ENCODE assay signal across 17 cellular contexts in the genomic region with DNA sequence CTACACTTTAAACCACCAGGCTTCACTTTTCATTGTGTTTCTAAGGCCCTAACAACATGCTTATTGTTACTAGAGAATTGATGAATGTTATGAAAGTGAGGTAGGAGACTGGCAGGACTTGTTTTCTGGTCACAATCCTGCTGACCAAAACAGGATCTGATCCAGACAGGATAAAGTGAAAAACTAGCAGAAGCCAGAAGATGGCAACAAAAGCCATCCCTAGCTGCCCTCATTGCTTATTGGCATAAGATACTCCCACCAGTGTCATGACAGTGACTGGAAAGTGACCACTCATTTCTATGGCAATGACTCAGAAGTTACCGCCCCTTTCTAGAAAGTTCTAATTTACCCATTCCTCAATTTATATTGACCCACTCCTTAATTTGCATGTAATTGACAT. TPM values are rescaled to one million over a fixed set of nuclear protein-coding genes. Genes with fewer than 3 reads are reported as not detected.
DNase-seq lines count a peak whose midpoint lies in the region; ATAC-seq, FAIRE-seq and TF ChIP-seq lines count a peak whose summit lies in the region.
"Had no signal": no experiment of that assay in that cellular context is flagged by ENCODE, and none has a peak within 500 bp of the region (broad histone marks: within the 10 kb centered on the region; RNA-seq: fewer than 3 reads in every experiment).

No MANE protein-coding gene starts in this region.

- H3K9me3 Mint-ChIP-seq in WTC11 = no peaks in the 10 kb centered on the region; the same call in 1 of the 2 replicates
- H3K9me3 Mint-ChIP-seq: IgD-negative memory B cell had no signal

- POLR2A ChIA-PET in HCT116 (lab: Charles Lee) (no interaction called here), WTC11 (lab: Charles Lee) (no interaction called here), HepG2 (lab: Yijun Ruan, JAX) (no interaction called here)

- TF ChIP-seq CTCF in HCT116 (IDR thresholded peaks at IDR 0.05 in 2 of 3, conservative IDR thresholded peaks at IDR 0.05 in 1 of 3; ENCODE audit: borderline replicate concordance in 1 of 3, insufficient read depth in 1 of 3, low read depth in 2 of 3, low read length in 2 of 3) (0 out of 6 replicates have a peak, but pooled peaks of 1 of the 3 experiments have one; percentile 12), WTC11 (IDR thresholded peaks at IDR 0.05) (no peak), HepG2 (CRISPR knock-in tag; IDR thresholded peaks at IDR 0.05) (peak; percentile 51), D721Med (IDR thresholded peaks at IDR 0.05; ENCODE audit: insufficient read depth, missing control alignments) (no peak), GM20000 (IDR thresholded peaks at IDR 0.05; ENCODE audit: extremely low read depth, missing control alignments) (no peak)

- H3K79me2 ChIP-seq in HCT116 (ENCODE audit: insufficient read depth, low read length) = no peaks in the 10 kb centered on the region
- no peaks in the 10 kb centered on the region for H3K79me2 ChIP-seq in HepG2 (ENCODE audit: insufficient read depth, low read length)

- peaks cover 12% of the 10 kb centered on the region for H3K4me1 Mint-ChIP-seq in WTC11

- no peak overlapping the region for H2AFZ ChIP-seq in HCT116 (ENCODE audit: low read depth, low read length, poor library complexity, severe bottlenecking)
- H2AFZ ChIP-seq in HepG2 (ENCODE audit: low read length) = no peak overlapping the region

- no peak overlapping the region for H3K27ac ChIP-seq in HCT116 (ENCODE audit: low read depth, low read length)
- no peak overlapping the region for H3K27ac ChIP-seq in HepG2 (ENCODE audit: extremely low read length, insufficient read depth, low read length)
- H3K27ac ChIP-seq: A549 had no signal

- H3K4me2 ChIP-seq in HCT116 (ENCODE audit: low read length) (no peak overlapping the region), HepG2 (ENCODE audit: low read depth, low read length) (no peak overlapping the region)
- H3K4me2 ChIP-seq: A549 had no signal

- no peaks in the 10 kb centered on the region for H3K27me3 Mint-ChIP-seq in WTC11 (ENCODE audit: low read depth)

- TF ChIP-seq POLR2A in HCT116 (IDR thresholded peaks at IDR 0.05; ENCODE audit: borderline replicate concordance, extremely low read depth, insufficient read depth, insufficient read length) (no peak), HepG2 (IDR thresholded peaks at IDR 0.05; ENCODE audit: insufficient read depth in 1 of 2, low read depth in 2 of 2, low read length in 2 of 2) (no peak)

- H3K9ac ChIP-seq in HCT116 (ENCODE audit: low read length) (no peak overlapping the region), HepG2 (ENCODE audit: insufficient read depth, low read depth, low read length) (no peak overlapping the region)

- H3K36me3 ChIP-seq in HCT116 (ENCODE audit: control insufficient read depth in 1 of 2, insufficient read depth in 2 of 2, low read length in 2 of 2) (no peaks in the 10 kb centered on the region), HepG2 (replicated peaks in 1 of 2; ENCODE audit: control insufficient read depth in 1 of 2, insufficient read depth in 2 of 2, low read length in 2 of 2) (no peaks in the 10 kb centered on the region)

- in situ Hi-C loops in HepG2 (cut with HindIII; ENCODE audit: extremely low pct_ligation_motif_present, low pct_unique_long_range_greater_than_20kb) = loop anchor here (5.0 to 25.0 kb wide), 3 partner anchors 135 to 720 kb away; no protein-coding TSS in a partner anchor

- RAD21 ChIA-PET in HCT116 (lab: Charles Lee; ENCODE audit: low non-redundant PET in 1 of 2, low total read pairs in 2 of 2, uncharacterized antibody in 2 of 2, unreplicated experiment in 2 of 2) = no interaction called here

- H3K9me2 ChIP-seq in HCT116 (ENCODE audit: insufficient read depth) = no peaks in the 10 kb centered on the region

- no TSS peak for BruUV-seq in HCT116 (replicated peaks; lab: Mats Ljungman, UMichigan)
- BruUV-seq in HepG2 (replicated peaks; lab: Mats Ljungman, UMichigan) = no TSS peak

- H3K36me3 Mint-ChIP-seq in WTC11 = peaks cover 3% of the 10 kb centered on the region; the same call in 1 of the 2 replicates
- H3K36me3 Mint-ChIP-seq: IgD-negative memory B cell had no signal

- ATAC-seq in HCT116 = peak; percentile 49
- peak; percentile 82 for ATAC-seq in WTC11
- peak; percentile 63; the same call in 2 of the 3 replicates for ATAC-seq in HepG2
- ATAC-seq: A549, SK-N-SH treated with all-trans-retinoic acid at 6 μM for 48 hours had no signal

- FAIRE-seq in HepG2 (lab: Jason Lieb, UNC) (no peak), D721Med (lab: Jason Lieb, UNC) (no peak)
- FAIRE-seq: A549 had no signal

- WGBS in HepG2 (ENCODE audit: low lambda C conversion rate) = 41% methylated on average over 1 of the region's 1 CpG

- TF ChIP-seq RAD21 in HCT116 (IDR thresholded peaks at IDR 0.05; ENCODE audit: low read depth) = peak; percentile 41
- no peak for TF ChIP-seq RAD21 in HepG2 (CRISPR knock-in tag; IDR thresholded peaks at IDR 0.05)

- intact Hi-C loops in HCT116 (cut with micrococcal nuclease) = no loop called here
- intact Hi-C loops in HepG2 (cut with micrococcal nuclease; ENCODE audit: unreplicated experiment) = loop anchor here (1.0 kb wide), 1 partner anchor 137 kb away; no protein-coding TSS in a partner anchor

- DNase-seq in A172 (ENCODE audit: low spot score) (peak; percentile 10), HCT116 (ENCODE audit: low read depth, low spot score) (no peak), WTC11 (ENCODE audit: low spot score) (no peak), HepG2 (ENCODE audit: low spot score) (no peak), ecto neural progenitor cell (ENCODE audit: low spot score) (no peak), D721Med (ENCODE audit: insufficient read length, low spot score) (no peak), NCI-H82 treated with DMSO at 0.1 percent for 48 hours (lab: John Stamatoyannopoulos, UW; ENCODE audit: unreplicated experiment) (no peak), GM20000 (ENCODE audit: low spot score) (no peak)
- DNase-seq: Calu3, DND-41, H7, NCI-H1436 treated with DMSO at 0.1 percent for 48 hours, NCI-H2081, Right ventricle myocardium superior had no signal

- no peaks in the 10 kb centered on the region for H3K9me3 ChIP-seq in HCT116 (ENCODE audit: control insufficient read depth in 1 of 2, insufficient read depth in 1 of 2, low read depth in 1 of 2, low read length in 2 of 2)
- no peaks in the 10 kb centered on the region for H3K9me3 ChIP-seq in HepG2 (ENCODE audit: low read length)
- H3K9me3 ChIP-seq: A549 had no signal

- CTCF ChIA-PET in HCT116 (lab: Charles Lee) (no interaction called here), WTC11 (lab: Charles Lee) (interaction anchor here (0.6 to 2.1 kb wide), 5 partner anchors 16 to 286 kb away, joined by 3 to 9 read pairs (median 4); no protein-coding TSS in a partner anchor), HepG2 (lab: Yijun Ruan, JAX; ENCODE audit: low intra/inter-chr PET ratio, low total read pairs) (no interaction called here)

- H3K4me3 ChIP-seq in HCT116 (replicated peaks in 1 of 2; ENCODE audit: low read depth in 1 of 2, low read length in 2 of 2) (no peak overlapping the region), HepG2 (replicated peaks in 1 of 3; ENCODE audit: insufficient read depth in 1 of 3, low read depth in 2 of 3, low read length in 3 of 3) (no peak overlapping the region)
- H3K4me3 ChIP-seq: A549 had no signal

- H3K27me3 ChIP-seq in HCT116 (ENCODE audit: insufficient read depth, low read length) (no peaks in the 10 kb centered on the region), HepG2 (ENCODE audit: control insufficient read depth in 1 of 2, insufficient read depth in 2 of 2, low read length in 2 of 2) (no peaks in the 10 kb centered on the region; a peak in 2 of 5 replicates)

- H3K27ac Mint-ChIP-seq in WTC11 = no peak overlapping the region
- H3K27ac Mint-ChIP-seq: IgD-negative memory B cell had no signal

- H3K4me3 Mint-ChIP-seq in WTC11 = no peak overlapping the region
- H3K4me3 Mint-ChIP-seq: IgD-negative memory B cell had no signal

- H4K20me1 ChIP-seq in HCT116 (ENCODE audit: insufficient read depth) (no peaks in the 10 kb centered on the region), HepG2 (ENCODE audit: insufficient read depth, low read length) (no peaks in the 10 kb centered on the region)

- TF ChIP-seq EP300 in HepG2 (IDR thresholded peaks at IDR 0.05; ENCODE audit: low read depth in 2 of 2, low read length in 2 of 2) (no peak), HepG2 (CRISPR knock-in tag; IDR thresholded peaks at IDR 0.05; ENCODE audit: borderline replicate concordance) (no peak)

- H3K4me1 ChIP-seq in HCT116 (ENCODE audit: control insufficient read depth in 1 of 2, insufficient read depth in 2 of 2, low read length in 2 of 2) (peaks cover 0 to 8% of the 10 kb centered on the region in 2 experiments; a peak in 2 of 4 replicates), HepG2 (ENCODE audit: insufficient read depth, low read length) (no peaks in the 10 kb centered on the region)
- H3K4me1 ChIP-seq: A549 had no signal

RNA-seq across cellular contexts. Expression of gene FGG, which starts 29.9 kb away (rescaled TPM):
- total RNA-seq in A172 (2014; rRNA removed; shearing (Covaris generic)) = not detected in 2 replicates
- total RNA-seq in HCT116 (2021; ENCODE audit: unreplicated experiment) = 2.7 TPM
- 0.06 and 0.33 TPM in 2 replicates for polyA plus RNA-seq in HCT116 (2012)
- total RNA-seq in WTC11 (2021) = 2.3 to 3.0 TPM (median 2.4 TPM) in 3 replicates
- total RNA-seq in HepG2 (2016; rRNA removed; fragmentation: Illumina TruSeq; extraction: Trizol) = 1,495 and 2,423 TPM in 2 replicates
- total RNA-seq in HepG2 (2016; cell fraction: cytosol; rRNA removed; fragmentation: Illumina TruSeq; extraction: Trizol; ENCODE audit: low read depth) = 401 and 461 TPM in 2 replicates
- total RNA-seq in HepG2 (2016; cell fraction: insoluble cytoplasmic fraction; rRNA removed; fragmentation: Illumina TruSeq; extraction: Trizol) = 1,449 and 2,438 TPM in 2 replicates
- 624 and 702 TPM in 2 replicates for total RNA-seq in HepG2 (2016; cell fraction: membrane; rRNA removed; fragmentation: Illumina TruSeq; extraction: Trizol)
- 2,130 and 2,392 TPM in 2 replicates for total RNA-seq in HepG2 (2016; cell fraction: nucleus; rRNA removed; fragmentation: Illumina TruSeq; extraction: Trizol)
- 1,030 and 1,037 TPM in 2 replicates for polyA plus RNA-seq in HepG2 (2011; rRNA removed)
- polyA plus RNA-seq in HepG2 (2011; cell fraction: cytosol; rRNA removed) = 571 and 1,106 TPM in 2 replicates
- 235 and 339 TPM in 2 replicates for polyA plus RNA-seq in HepG2 (2011; cell fraction: nucleus; rRNA removed)
- polyA plus RNA-seq in HepG2 (2012) = 1,249 and 1,529 TPM in 2 replicates
- polyA plus RNA-seq in HepG2 (2016; cell fraction: cytosol; fragmentation: Illumina TruSeq; extraction: Trizol; ENCODE audit: low read depth) = 421 and 430 TPM in 2 replicates
- polyA plus RNA-seq in HepG2 (2016; cell fraction: insoluble cytoplasmic fraction; fragmentation: Illumina TruSeq; extraction: Trizol; ENCODE audit: low read depth) = 1,324 and 1,381 TPM in 2 replicates
- 463 and 496 TPM in 2 replicates for polyA plus RNA-seq in HepG2 (2016; cell fraction: membrane; fragmentation: Illumina TruSeq; extraction: Trizol; ENCODE audit: low read depth)
- 2,640 and 2,884 TPM in 2 replicates for polyA plus RNA-seq in HepG2 (2016; cell fraction: nucleus; fragmentation: Illumina TruSeq; extraction: Trizol; ENCODE audit: insufficient read depth, low read depth)
- 0.72 and 295 TPM in 2 replicates for polyA minus RNA-seq in HepG2 (2011; rRNA and poly(A)+ RNA removed; ENCODE audit: low replicate concordance)
- polyA minus RNA-seq in HepG2 (2011; cell fraction: cytosol; rRNA and poly(A)+ RNA removed) = 285 and 453 TPM in 2 replicates
- polyA minus RNA-seq in HepG2 (2011; cell fraction: nucleus; rRNA and poly(A)+ RNA removed) = 263 and 473 TPM in 2 replicates
- total RNA-seq: H7, Right ventricle myocardium superior had no signal
- polyA plus RNA-seq: IgD-negative memory B cell had no signal

RNA-seq across cellular contexts. Expression of gene FGA, which starts 51.8 kb away (rescaled TPM):
- total RNA-seq in A172 (2014; rRNA removed; shearing (Covaris generic)) = not detected in 2 replicates
- total RNA-seq in HCT116 (2021; ENCODE audit: unreplicated experiment) (3.9 TPM), WTC11 (2021) (3.2 to 5.9 TPM (median 3.4 TPM) in 3 replicates), HepG2 (2016; rRNA removed; fragmentation: Illumina TruSeq; extraction: Trizol) (743 and 1,523 TPM in 2 replicates)
- not detected in 2 replicates for polyA plus RNA-seq in HCT116 (2012)
- 63.8 and 68.9 TPM in 2 replicates for total RNA-seq in HepG2 (2016; cell fraction: cytosol; rRNA removed; fragmentation: Illumina TruSeq; extraction: Trizol; ENCODE audit: low read depth)
- 698 and 1,531 TPM in 2 replicates for total RNA-seq in HepG2 (2016; cell fraction: insoluble cytoplasmic fraction; rRNA removed; fragmentation: Illumina TruSeq; extraction: Trizol)
- 131 and 151 TPM in 2 replicates for total RNA-seq in HepG2 (2016; cell fraction: membrane; rRNA removed; fragmentation: Illumina TruSeq; extraction: Trizol)
- 1,165 and 1,343 TPM in 2 replicates for total RNA-seq in HepG2 (2016; cell fraction: nucleus; rRNA removed; fragmentation: Illumina TruSeq; extraction: Trizol)
- polyA plus RNA-seq in HepG2 (2011; rRNA removed) = 640 and 755 TPM in 2 replicates
- 361 and 711 TPM in 2 replicates for polyA plus RNA-seq in HepG2 (2011; cell fraction: cytosol; rRNA removed)
- polyA plus RNA-seq in HepG2 (2011; cell fraction: nucleus; rRNA removed) = 219 and 306 TPM in 2 replicates
- 1,090 and 1,341 TPM in 2 replicates for polyA plus RNA-seq in HepG2 (2012)
- 52.4 and 61.1 TPM in 2 replicates for polyA plus RNA-seq in HepG2 (2016; cell fraction: cytosol; fragmentation: Illumina TruSeq; extraction: Trizol; ENCODE audit: low read depth)
- polyA plus RNA-seq in HepG2 (2016; cell fraction: insoluble cytoplasmic fraction; fragmentation: Illumina TruSeq; extraction: Trizol; ENCODE audit: low read depth) = 573 and 576 TPM in 2 replicates
- polyA plus RNA-seq in HepG2 (2016; cell fraction: membrane; fragmentation: Illumina TruSeq; extraction: Trizol; ENCODE audit: low read depth) = 76.3 and 93.7 TPM in 2 replicates
- 1,268 and 1,352 TPM in 2 replicates for polyA plus RNA-seq in HepG2 (2016; cell fraction: nucleus; fragmentation: Illumina TruSeq; extraction: Trizol; ENCODE audit: insufficient read depth, low read depth)
- polyA minus RNA-seq in HepG2 (2011; rRNA and poly(A)+ RNA removed; ENCODE audit: low replicate concordance) = 0.40 and 296 TPM in 2 replicates
- polyA minus RNA-seq in HepG2 (2011; cell fraction: cytosol; rRNA and poly(A)+ RNA removed) = 327 and 562 TPM in 2 replicates
- polyA minus RNA-seq in HepG2 (2011; cell fraction: nucleus; rRNA and poly(A)+ RNA removed) = 245 and 404 TPM in 2 replicates
- total RNA-seq: Calu3, H7 had no signal
- polyA plus RNA-seq: IgD-negative memory B cell had no signal

Comparison
In these comparisons a context has a peak if more than half of its experiments do, and no peak if none do; other contexts are left out.
1. RNA of gene FGG, which starts 29.9 kb away (total RNA-seq): 401 to 2,438 TPM in HepG2; 2.7 TPM in HCT116 (single experiment), 2.3 to 3.0 TPM in WTC11 and not detected in A172; every median in the first group is over 10 times any median in the second.
2. Peak in every context shown above with its lines, with median percentiles within 50 percentile points of each other: ATAC-seq.